In the genomic region with DNA sequence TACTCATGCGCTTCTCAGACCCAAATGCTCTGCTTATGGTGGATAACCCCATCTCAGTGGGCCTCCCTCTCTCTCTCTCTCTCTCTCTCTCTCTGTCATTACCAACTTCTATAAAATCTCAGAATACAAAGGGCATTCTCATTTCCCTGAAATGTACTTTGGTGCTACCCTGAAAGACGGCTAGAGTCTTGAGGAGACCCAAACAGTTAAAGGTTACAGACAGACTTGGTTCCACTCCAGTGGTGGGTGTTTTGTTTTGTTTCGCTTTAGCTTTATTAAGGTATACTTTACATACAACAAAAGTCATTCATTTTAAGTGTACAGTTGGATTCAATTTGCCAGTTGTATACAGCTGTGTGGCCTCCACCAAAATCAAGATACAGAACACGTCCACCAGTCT, we compare ENCODE assay signal across 17 cellular contexts.
A peak's percentile ranks its signal among the peaks of the same experiment; 100 is the strongest.
DNase-seq lines count a peak whose midpoint lies in the region; ATAC-seq and TF ChIP-seq lines count a peak whose summit lies in the region.
"Had no signal": no experiment of that assay in that cellular context is flagged by ENCODE, and none has a peak within 500 bp of the region (broad histone marks: within the 10 kb centered on the region; RNA-seq: fewer than 3 reads in every experiment).

No MANE protein-coding gene starts in this region.

- peaks cover 3% of the 10 kb centered on the region for H3K27me3 Mint-ChIP-seq in activated naive CD4-positive, alpha-beta T cell treated with anti-CD3 and anti-CD28 coated beads, Interleukin-2, amount 50 U/mL, for 24 hours
- peaks cover 4% of the 10 kb centered on the region for H3K27me3 Mint-ChIP-seq in activated naive CD4-positive, alpha-beta T cell treated with anti-CD3 and anti-CD28 coated beads, Interleukin-2, amount 10 ng/mL, durations not matched to agents 7 days and 5 days
- no peaks in the 10 kb centered on the region for H3K27me3 Mint-ChIP-seq in WTC11 (ENCODE audit: low read depth)

- H3K4me1 ChIP-seq in body of pancreas: peaks cover 24% of the 10 kb centered on the region

- intact Hi-C loops in body of pancreas (cut with DNase I): no loop called here

- CTCF ChIA-PET in activated naive CD4-positive, alpha-beta T cell treated with anti-CD3 and anti-CD28 coated beads, Interleukin-2, amount 10 ng/mL, durations not matched to agents 7 days and 5 days (lab: Charles Lee): no interaction called here
- CTCF ChIA-PET in WTC11 (lab: Charles Lee): no interaction called here

- H3K4me3 ChIP-seq in body of pancreas: no peak overlapping the region
- H3K4me3 ChIP-seq: BLaER1, K562 had no signal

- H3K36me3 ChIP-seq in body of pancreas (replicated peaks in 1 of 2; ENCODE audit: insufficient read depth in 1 of 2, low read depth in 2 of 2): no peaks in the 10 kb centered on the region

- WGBS in body of pancreas, 2 donors: 95% methylated on average over 4 of the region's 4 CpGs

- peak overlapping the region; percentile 25 for H3K27ac Mint-ChIP-seq in activated naive CD4-positive, alpha-beta T cell treated with anti-CD3 and anti-CD28 coated beads, Interleukin-2, amount 50 U/mL, for 24 hours
- H3K27ac Mint-ChIP-seq in activated naive CD4-positive, alpha-beta T cell treated with anti-CD3 and anti-CD28 coated beads, Interleukin-2, amount 10 ng/mL, durations not matched to agents 7 days and 5 days: no peak overlapping the region
- H3K27ac Mint-ChIP-seq in WTC11: peak overlapping the region; percentile 78; the same call in 1 of the 2 replicates

- no peaks in the 10 kb centered on the region for H3K27me3 ChIP-seq in body of pancreas
- H3K27me3 ChIP-seq: BLaER1 had no signal

- no peak overlapping the region for H3K4me3 Mint-ChIP-seq in activated naive CD4-positive, alpha-beta T cell treated with anti-CD3 and anti-CD28 coated beads, Interleukin-2, amount 50 U/mL, for 24 hours
- no peak overlapping the region for H3K4me3 Mint-ChIP-seq in activated naive CD4-positive, alpha-beta T cell treated with anti-CD3 and anti-CD28 coated beads, Interleukin-2, amount 10 ng/mL, durations not matched to agents 7 days and 5 days
- H3K4me3 Mint-ChIP-seq in WTC11: no peak overlapping the region

- no peaks in the 10 kb centered on the region for H3K9me3 Mint-ChIP-seq in activated naive CD4-positive, alpha-beta T cell treated with anti-CD3 and anti-CD28 coated beads, Interleukin-2, amount 50 U/mL, for 24 hours
- no peaks in the 10 kb centered on the region for H3K9me3 Mint-ChIP-seq in activated naive CD4-positive, alpha-beta T cell treated with anti-CD3 and anti-CD28 coated beads, Interleukin-2, amount 10 ng/mL, durations not matched to agents 7 days and 5 days
- H3K9me3 Mint-ChIP-seq in WTC11: no peaks in the 10 kb centered on the region

- TF ChIP-seq CTCF in WTC11 (IDR thresholded peaks at IDR 0.05) (no peak), body of pancreas (IDR thresholded peaks at IDR 0.05) (no peak)

- TF ChIP-seq POLR2A in body of pancreas (IDR thresholded peaks at IDR 0.05): no peak

- no peaks in the 10 kb centered on the region for H3K9me3 ChIP-seq in body of pancreas
- H3K9me3 ChIP-seq: BLaER1 had no signal

- no peak for DNase-seq in activated naive CD4-positive, alpha-beta T cell treated with anti-CD3 and anti-CD28 coated beads, Interleukin-2, amount 10 ng/mL, durations not matched to agents 7 days and 5 days
- DNase-seq in WTC11 (ENCODE audit: low spot score): no peak
- DNase-seq in body of pancreas: no peak
- DNase-seq in OCI-M2 (lab: John Stamatoyannopoulos, UW; ENCODE audit: unreplicated experiment): no peak
- DNase-seq in SKM-1 treated with dmso at 0.1 percent for 144 hours (lab: John Stamatoyannopoulos, UW; ENCODE audit: unreplicated experiment): no peak
- DNase-seq: DMS153, EL, NCI-H1048, NCI-H2107, NCI-H748 treated with DMSO at 0.1 percent for 48 hours, SHP77 had no signal

- no peaks in the 10 kb centered on the region for H3K36me3 Mint-ChIP-seq in activated naive CD4-positive, alpha-beta T cell treated with anti-CD3 and anti-CD28 coated beads, Interleukin-2, amount 50 U/mL, for 24 hours
- no peaks in the 10 kb centered on the region for H3K36me3 Mint-ChIP-seq in activated naive CD4-positive, alpha-beta T cell treated with anti-CD3 and anti-CD28 coated beads, Interleukin-2, amount 10 ng/mL, durations not matched to agents 7 days and 5 days
- H3K36me3 Mint-ChIP-seq in WTC11: no peaks in the 10 kb centered on the region; the same call in 1 of the 2 replicates

- POLR2A ChIA-PET in WTC11 (lab: Charles Lee): interaction anchor here (0.6 kb wide), 1 partner anchor 38 kb away, joined by 3 read pairs; no protein-coding TSS in a partner anchor

- ATAC-seq in HG02642 (IDR thresholded peaks at IDR 0.05; ENCODE audit: poor library complexity, unreplicated experiment) (peak; percentile 37), WTC11 (no peak), body of pancreas (no peak), GM21367 (IDR thresholded peaks at IDR 0.05; ENCODE audit: unreplicated experiment) (no peak)
- ATAC-seq: K562 had no signal

- H3K27ac ChIP-seq in body of pancreas: no peak overlapping the region
- H3K27ac ChIP-seq: 22Rv1, BLaER1 had no signal

- H3K4me1 Mint-ChIP-seq in activated naive CD4-positive, alpha-beta T cell treated with anti-CD3 and anti-CD28 coated beads, Interleukin-2, amount 50 U/mL, for 24 hours: no peaks in the 10 kb centered on the region
- H3K4me1 Mint-ChIP-seq in activated naive CD4-positive, alpha-beta T cell treated with anti-CD3 and anti-CD28 coated beads, Interleukin-2, amount 10 ng/mL, durations not matched to agents 7 days and 5 days: no peaks in the 10 kb centered on the region
- H3K4me1 Mint-ChIP-seq in WTC11: peaks cover 73% of the 10 kb centered on the region

TF ChIP-seq in WTC11, 78 proteins besides CTCF, POLR2A, EP300 and RAD21:
- TF ChIP-seq HMGA2 (CRISPR knock-in tag; IDR thresholded peaks at IDR 0.05) (no peak), ZBTB21 (CRISPR knock-in tag; IDR thresholded peaks at IDR 0.05; ENCODE audit: borderline replicate concordance) (no peak), TEAD1 (CRISPR knock-in tag; IDR thresholded peaks at IDR 0.05) (no peak), KAT7 (CRISPR knock-in tag; IDR thresholded peaks at IDR 0.05; ENCODE audit: borderline replicate concordance) (no peak), GABPB1 (CRISPR knock-in tag; IDR thresholded peaks at IDR 0.05) (no peak), FOXP1 (CRISPR knock-in tag; IDR thresholded peaks at IDR 0.05; ENCODE audit: borderline replicate concordance) (no peak), FOXK1 (CRISPR knock-in tag; IDR thresholded peaks at IDR 0.05) (no peak), ZNF671 (CRISPR knock-in tag; IDR thresholded peaks at IDR 0.05) (no peak), ZNF219 (CRISPR knock-in tag; IDR thresholded peaks at IDR 0.05; ENCODE audit: borderline replicate concordance) (no peak), JUN (CRISPR knock-in tag; IDR thresholded peaks at IDR 0.05) (no peak), ZNF121 (CRISPR knock-in tag; IDR thresholded peaks at IDR 0.05) (no peak), ZNF232 (CRISPR knock-in tag; IDR thresholded peaks at IDR 0.05) (no peak), CREM (CRISPR knock-in tag; IDR thresholded peaks at IDR 0.05) (no peak), FOXJ3 (CRISPR knock-in tag; IDR thresholded peaks at IDR 0.05; ENCODE audit: borderline replicate concordance) (no peak)
- TF ChIP-seq, protein P1, sequence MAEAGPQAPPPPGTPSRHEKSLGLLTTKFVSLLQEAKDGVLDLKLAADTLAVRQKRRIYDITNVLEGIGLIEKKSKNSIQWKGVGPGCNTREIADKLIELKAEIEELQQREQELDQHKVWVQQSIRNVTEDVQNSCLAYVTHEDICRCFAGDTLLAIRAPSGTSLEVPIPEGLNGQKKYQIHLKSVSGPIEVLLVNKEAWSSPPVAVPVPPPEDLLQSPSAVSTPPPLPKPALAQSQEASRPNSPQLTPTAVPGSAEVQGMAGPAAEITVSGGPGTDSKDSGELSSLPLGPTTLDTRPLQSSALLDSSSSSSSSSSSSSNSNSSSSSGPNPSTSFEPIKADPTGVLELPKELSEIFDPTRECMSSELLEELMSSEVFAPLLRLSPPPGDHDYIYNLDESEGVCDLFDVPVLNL (CRISPR knock-in tag; IDR thresholded peaks at IDR 0.05; ENCODE audit: borderline replicate concordance, low read depth): no peak
- TF ChIP-seq, protein P2, sequence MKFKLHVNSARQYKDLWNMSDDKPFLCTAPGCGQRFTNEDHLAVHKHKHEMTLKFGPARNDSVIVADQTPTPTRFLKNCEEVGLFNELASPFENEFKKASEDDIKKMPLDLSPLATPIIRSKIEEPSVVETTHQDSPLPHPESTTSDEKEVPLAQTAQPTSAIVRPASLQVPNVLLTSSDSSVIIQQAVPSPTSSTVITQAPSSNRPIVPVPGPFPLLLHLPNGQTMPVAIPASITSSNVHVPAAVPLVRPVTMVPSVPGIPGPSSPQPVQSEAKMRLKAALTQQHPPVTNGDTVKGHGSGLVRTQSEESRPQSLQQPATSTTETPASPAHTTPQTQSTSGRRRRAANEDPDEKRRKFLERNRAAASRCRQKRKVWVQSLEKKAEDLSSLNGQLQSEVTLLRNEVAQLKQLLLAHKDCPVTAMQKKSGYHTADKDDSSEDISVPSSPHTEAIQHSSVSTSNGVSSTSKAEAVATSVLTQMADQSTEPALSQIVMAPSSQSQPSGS (CRISPR knock-in tag; IDR thresholded peaks at IDR 0.05; ENCODE audit: borderline replicate concordance, low read depth): no peak
